In the genomic region with DNA sequence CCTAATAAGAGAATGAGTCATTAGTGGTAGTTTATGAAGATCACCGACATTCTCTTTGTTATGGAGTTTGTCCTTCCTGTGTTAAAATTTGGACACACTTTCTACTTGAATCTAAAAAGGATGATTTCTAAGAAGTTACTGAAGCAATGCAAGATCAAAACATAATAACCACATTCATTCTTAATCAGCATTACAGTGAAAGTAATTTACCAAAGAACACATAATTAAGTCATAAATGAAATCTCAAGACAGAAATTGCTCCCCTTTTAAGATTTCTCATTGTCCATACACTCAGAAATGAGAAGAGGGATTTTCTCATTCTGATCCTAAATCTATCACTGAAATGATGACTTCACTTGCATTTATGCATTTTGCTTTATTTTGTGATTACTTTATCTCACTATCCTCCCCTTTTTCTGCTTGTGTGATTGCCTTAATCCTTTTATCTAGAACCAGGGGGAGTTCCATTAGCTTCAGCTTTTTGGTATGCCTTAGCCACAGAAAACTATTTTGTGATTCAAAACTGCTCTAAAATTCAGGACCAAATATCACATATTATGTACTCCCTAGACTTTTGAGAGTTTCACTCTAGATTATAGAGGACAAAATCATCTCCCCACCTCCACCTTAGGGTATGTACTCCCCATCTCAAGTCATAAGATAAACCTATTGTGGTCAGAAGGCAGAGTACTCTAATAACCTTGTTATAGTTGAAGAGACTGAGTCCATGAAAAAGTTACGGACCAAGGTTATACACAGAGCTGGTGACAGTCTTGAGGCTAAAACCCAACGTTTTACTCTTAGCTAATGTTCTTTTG, we compare ENCODE assay signal across 12 cellular contexts.
"Had no signal": no experiment of that assay in that cellular context is flagged by ENCODE, and none has a peak within 500 bp of the region (broad histone marks: within the 10 kb centered on the region; RNA-seq: fewer than 3 reads in every experiment).

No MANE protein-coding gene starts in this region.

- H3K36me3 Mint-ChIP-seq: natural killer cell had no signal

- H3K27ac Mint-ChIP-seq: activated CD4-positive, alpha-beta memory T cell treated with anti-CD3 and anti-CD28 coated beads, Interleukin-2, amount 10 ng/mL, durations not matched to agents 7 days and 5 days; immature natural killer cell; natural killer cell; progenitor cell of endocrine pancreas; WTC11 had no signal

- H3K9me3 Mint-ChIP-seq: immature natural killer cell, natural killer cell had no signal

- H3K4me3 ChIP-seq: colonic mucosa, lower lobe of right lung had no signal

- ATAC-seq: foreskin keratinocyte, lower lobe of right lung, natural killer cell, right cardiac atrium, WTC11 had no signal

- DNase-seq: activated CD4-positive, alpha-beta memory T cell treated with anti-CD3 and anti-CD28 coated beads, Interleukin-2, amount 10 ng/mL, durations not matched to agents 7 days and 5 days; activated naive CD4-positive, alpha-beta T cell; colonic mucosa; foreskin keratinocyte; immature natural killer cell; lower lobe of right lung; natural killer cell; right cardiac atrium; SK-N-SH; small intestine had no signal

- H3K4me3 Mint-ChIP-seq: activated CD4-positive, alpha-beta memory T cell treated with anti-CD3 and anti-CD28 coated beads, Interleukin-2, amount 10 ng/mL, durations not matched to agents 7 days and 5 days; immature natural killer cell; natural killer cell; WTC11 had no signal

- H3K27me3 ChIP-seq: colonic mucosa had no signal

- H3K27me3 Mint-ChIP-seq: activated CD4-positive, alpha-beta memory T cell treated with anti-CD3 and anti-CD28 coated beads, Interleukin-2, amount 10 ng/mL, durations not matched to agents 7 days and 5 days; progenitor cell of endocrine pancreas had no signal

- H3K36me3 ChIP-seq: colonic mucosa, lower lobe of right lung had no signal
